8 cellular contexts compared by ENCODE assay signal in the genomic region with DNA sequence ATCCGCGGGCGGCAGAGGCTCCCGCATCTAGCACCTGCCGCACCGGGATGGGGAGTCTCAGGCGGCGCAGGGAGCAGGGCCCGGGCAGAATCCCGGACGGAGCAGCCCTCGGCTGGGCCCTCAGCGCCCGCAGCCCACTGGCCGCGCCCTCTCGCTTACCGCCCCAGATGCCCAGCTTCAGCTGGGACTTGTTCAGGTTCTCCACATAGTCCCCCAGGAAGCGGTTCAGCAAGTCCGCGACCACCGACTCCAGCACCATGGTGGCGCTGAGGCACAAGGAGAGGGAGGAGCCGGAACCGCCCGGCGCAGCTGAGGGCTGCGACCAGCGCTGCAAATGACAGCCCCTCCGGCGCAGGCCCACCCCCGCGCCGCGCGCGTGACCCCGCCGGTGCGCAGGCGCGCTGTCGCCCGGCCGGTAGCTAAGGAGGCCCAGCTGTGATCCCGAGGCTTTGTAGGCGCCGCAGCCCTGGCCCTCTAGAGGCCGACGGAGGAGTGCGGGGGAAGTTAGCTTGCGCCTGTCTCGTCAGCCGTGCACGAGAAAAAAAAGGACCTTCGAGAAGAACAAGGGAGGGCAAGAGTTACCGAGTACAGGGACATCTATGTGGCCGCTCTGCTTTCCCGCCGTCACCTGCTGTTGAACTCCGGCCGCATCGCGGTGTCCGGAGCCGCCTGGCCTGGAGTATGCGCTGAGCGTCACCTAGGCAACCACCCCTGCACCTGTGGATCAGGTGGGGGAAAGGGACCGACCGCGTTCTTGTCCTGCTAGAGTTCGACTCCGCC. TPM values are rescaled to one million over a fixed set of nuclear protein-coding genes. Genes with fewer than 3 reads are reported as not detected.
DNase-seq lines count a peak whose midpoint lies in the region; ATAC-seq and TF ChIP-seq lines count a peak whose summit lies in the region.

A gene with protein sequence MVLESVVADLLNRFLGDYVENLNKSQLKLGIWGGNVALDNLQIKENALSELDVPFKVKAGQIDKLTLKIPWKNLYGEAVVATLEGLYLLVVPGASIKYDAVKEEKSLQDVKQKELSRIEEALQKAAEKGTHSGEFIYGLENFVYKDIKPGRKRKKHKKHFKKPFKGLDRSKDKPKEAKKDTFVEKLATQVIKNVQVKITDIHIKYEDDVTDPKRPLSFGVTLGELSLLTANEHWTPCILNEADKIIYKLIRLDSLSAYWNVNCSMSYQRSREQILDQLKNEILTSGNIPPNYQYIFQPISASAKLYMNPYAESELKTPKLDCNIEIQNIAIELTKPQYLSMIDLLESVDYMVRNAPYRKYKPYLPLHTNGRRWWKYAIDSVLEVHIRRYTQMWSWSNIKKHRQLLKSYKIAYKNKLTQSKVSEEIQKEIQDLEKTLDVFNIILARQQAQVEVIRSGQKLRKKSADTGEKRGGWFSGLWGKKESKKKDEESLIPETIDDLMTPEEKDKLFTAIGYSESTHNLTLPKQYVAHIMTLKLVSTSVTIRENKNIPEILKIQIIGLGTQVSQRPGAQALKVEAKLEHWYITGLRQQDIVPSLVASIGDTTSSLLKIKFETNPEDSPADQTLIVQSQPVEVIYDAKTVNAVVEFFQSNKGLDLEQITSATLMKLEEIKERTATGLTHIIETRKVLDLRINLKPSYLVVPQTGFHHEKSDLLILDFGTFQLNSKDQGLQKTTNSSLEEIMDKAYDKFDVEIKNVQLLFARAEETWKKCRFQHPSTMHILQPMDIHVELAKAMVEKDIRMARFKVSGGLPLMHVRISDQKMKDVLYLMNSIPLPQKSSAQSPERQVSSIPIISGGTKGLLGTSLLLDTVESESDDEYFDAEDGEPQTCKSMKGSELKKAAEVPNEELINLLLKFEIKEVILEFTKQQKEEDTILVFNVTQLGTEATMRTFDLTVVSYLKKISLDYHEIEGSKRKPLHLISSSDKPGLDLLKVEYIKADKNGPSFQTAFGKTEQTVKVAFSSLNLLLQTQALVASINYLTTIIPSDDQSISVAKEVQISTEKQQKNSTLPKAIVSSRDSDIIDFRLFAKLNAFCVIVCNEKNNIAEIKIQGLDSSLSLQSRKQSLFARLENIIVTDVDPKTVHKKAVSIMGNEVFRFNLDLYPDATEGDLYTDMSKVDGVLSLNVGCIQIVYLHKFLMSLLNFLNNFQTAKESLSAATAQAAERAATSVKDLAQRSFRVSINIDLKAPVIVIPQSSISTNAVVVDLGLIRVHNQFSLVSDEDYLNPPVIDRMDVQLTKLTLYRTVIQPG (N-terminal part only) (minus strand): TSS at position 332 of the 780 bp plus-strand sequence. CDS start 73 bp downstream, at position 259.

- H3K4me2 ChIP-seq in neuronal stem cell (ENCODE audit: insufficient read depth, low read length, poor library complexity, severe bottlenecking), result peak within 1 kb of the TSS; percentile 82

- H2AK5ac ChIP-seq in neuronal stem cell (ENCODE audit: low read depth, low read length), result no peak within 1 kb of the TSS

- peak within 1 kb of the TSS; percentile 8 for H2BK15ac ChIP-seq in neuronal stem cell (ENCODE audit: low read length)

- DNase-seq in GM03348 (ENCODE audit: low spot score) (peak; percentile 97), HAP-1 (ENCODE audit: low spot score in 2 of 2) (peak; percentile 98 to 100), MG63 (peak; percentile 92), SIG-M5 treated with dmso at 0.1 percent for 504 hours (lab: John Stamatoyannopoulos, UW; ENCODE audit: unreplicated experiment) (peak; percentile 93), foreskin keratinocyte (peak; percentile 54 to 79), neuronal stem cell (ENCODE audit: low spot score) (peak; percentile 92)
- DNase-seq in activated gamma-delta T cell treated with anti-CD3 and anti-CD28 coated beads, Interleukin-2, amount 50 U/mL, for 16 hours (ENCODE audit: low read depth), result peak; percentile 87

- H3K27me3 ChIP-seq in HAP-1 (ENCODE audit: low read depth), result no peaks in the 10 kb centered on the region
- H3K27me3 ChIP-seq in MG63, result no peaks in the 10 kb centered on the region
- peaks cover 8% of the 10 kb centered on the region for H3K27me3 ChIP-seq in foreskin keratinocyte
- peaks cover 0 to 45% (median 12%) of the 10 kb centered on the region in 3 experiments for H3K27me3 ChIP-seq in neuronal stem cell (ENCODE audit: control insufficient read depth in 3 of 3, insufficient read depth in 3 of 3, low read depth in 1 of 3, low read length in 3 of 3)

- H3K4ac ChIP-seq in neuronal stem cell (ENCODE audit: low read length), result no peak within 1 kb of the TSS

- no CpG with 5 or more reads among the region's 73 CpGs for WGBS in neuronal stem cell (ENCODE audit: extremely low coverage in 2 of 2, insufficient read length in 2 of 2, insufficient replicate concordance in 1 of 2), 2 donors

- H3K4me1 ChIP-seq in HAP-1 (peaks cover 22% of the 10 kb centered on the region), foreskin keratinocyte (peaks cover 16% of the 10 kb centered on the region), neuronal stem cell (ENCODE audit: control insufficient read depth in 2 of 2, insufficient read depth in 1 of 2, low read depth in 1 of 2, low read length in 2 of 2) (peaks cover 0 to 2% of the 10 kb centered on the region in 2 donors)

- peak within 1 kb of the TSS; percentile 66 for H3K18ac ChIP-seq in neuronal stem cell (ENCODE audit: low read length)

- H2BK12ac ChIP-seq in neuronal stem cell (ENCODE audit: low read length), result no peak within 1 kb of the TSS

- no peaks in the 10 kb centered on the region for H3K79me1 ChIP-seq in neuronal stem cell (ENCODE audit: low read depth, low read length)

- peak within 1 kb of the TSS; percentile 52 for H3K23ac ChIP-seq in neuronal stem cell (ENCODE audit: low read depth, low read length, poor library complexity)

- in situ Hi-C loops in HAP-1 (cut with MboI; ENCODE audit: low sequenced_read_pairs), result loop anchor here (10.0 kb wide), 1 partner anchor 196 kb away; no protein-coding TSS in a partner anchor

- peak; percentile 92 for ATAC-seq in foreskin keratinocyte

- peak within 1 kb of the TSS; percentile 83 for H3K9ac ChIP-seq in neuronal stem cell (ENCODE audit: low read depth, low read length, poor library complexity)

- no peaks in the 10 kb centered on the region for H3K9me3 ChIP-seq in HAP-1
- no peaks in the 10 kb centered on the region for H3K9me3 ChIP-seq in MG63
- no peaks in the 10 kb centered on the region for H3K9me3 ChIP-seq in neuronal stem cell (replicated peaks in 1 of 2; ENCODE audit: control insufficient read depth in 2 of 2, insufficient read depth in 1 of 2, low read depth in 1 of 2, low read length in 2 of 2)

- H3K27ac ChIP-seq in foreskin keratinocyte (no peak within 1 kb of the TSS), neuronal stem cell (replicated peaks; ENCODE audit: low read length) (peak within 1 kb of the TSS; percentile 67)

- peak within 1 kb of the TSS; percentile 96 for H2AFZ ChIP-seq in neuronal stem cell (ENCODE audit: low read length)

- no peak within 1 kb of the TSS for H2BK120ac ChIP-seq in neuronal stem cell (ENCODE audit: low read depth, low read length)

- TF ChIP-seq CTCF in foreskin keratinocyte (conservative IDR thresholded peaks at IDR 0.05), result peak; percentile 88
- no peak for TF ChIP-seq CTCF in subcutaneous adipose tissue (IDR thresholded peaks at IDR 0.05; ENCODE audit: low read depth)

- H3K36me3 ChIP-seq in HAP-1 (replicated peaks) (no peaks in the 10 kb centered on the region; the same call in 1 of the 2 replicates), MG63 (no peaks in the 10 kb centered on the region), neuronal stem cell (replicated peaks in 1 of 2; ENCODE audit: control insufficient read depth in 2 of 2, insufficient read depth in 2 of 2, low read length in 2 of 2) (no peaks in the 10 kb centered on the region)

- H4K91ac ChIP-seq in neuronal stem cell (ENCODE audit: low read depth, low read length, poor library complexity), result no peak within 1 kb of the TSS

- H3K4me3 ChIP-seq in HAP-1 (peak within 1 kb of the TSS; percentile 88), MG63 (peak within 1 kb of the TSS; percentile 78), neuronal stem cell (ENCODE audit: low read length in 2 of 2) (peak within 1 kb of the TSS; percentile 73 to 92)

- H4K8ac ChIP-seq in neuronal stem cell (ENCODE audit: low read depth, low read length), result no peak within 1 kb of the TSS

- H3K14ac ChIP-seq in neuronal stem cell (ENCODE audit: low read length), result no peak within 1 kb of the TSS

- H2BK5ac ChIP-seq in neuronal stem cell (ENCODE audit: low read length), result no peak within 1 kb of the TSS

RNA-seq across cellular contexts. Expression of the gene that starts here (rescaled TPM):
- 7.9 and 13.0 TPM in 2 replicates for total RNA-seq in MG63 (2014; rRNA removed; shearing (Covaris generic); ENCODE audit: low replicate concordance)
- total RNA-seq in foreskin keratinocyte (14.3 and 17.8 TPM in 2 replicates), subcutaneous adipose tissue (100 to 1,000 TPM; 113 to 141 (median 139) TPM)
- 3.1 and 3.3 TPM in 2 replicates for polyA plus RNA-seq in foreskin keratinocyte
- polyA plus RNA-seq in neuronal stem cell (2013, experiment 1 of 2), result 11.5 TPM
- polyA plus RNA-seq in neuronal stem cell (2013, experiment 2 of 2), result 11.7 TPM
